Comparison of ENCODE assay signal across 1 cellular context in genomic region chr22:22195265-22196017, GRCh38.
TF ChIP-seq lines count a peak whose summit lies in the region.

No MANE protein-coding gene starts in this region.

TF ChIP-seq in K562, 482 proteins besides CTCF, POLR2A, EP300 and RAD21 (continued from another document and continues in another):
- TF ChIP-seq ZNF609 (CRISPR knock-in tag; IDR thresholded peaks at IDR 0.05; ENCODE audit: borderline replicate concordance) (no peak), CCAR2 (IDR thresholded peaks at IDR 0.05; ENCODE audit: low read depth, low read length) (0 out of 2 replicates have a peak, but pooled peaks have one; percentile 25), MBD1 (CRISPR knock-in tag; IDR thresholded peaks at IDR 0.05) (no peak), ZKSCAN8 (CRISPR knock-in tag; IDR thresholded peaks at IDR 0.05) (no peak), HDAC2 (IDR thresholded peaks at IDR 0.05) (peak; percentile 94), MYNN (IDR thresholded peaks at IDR 0.05) (0 out of 2 replicates have a peak, but pooled peaks have one; percentile 75), MYNN (CRISPR knock-in tag; IDR thresholded peaks at IDR 0.05) (no peak; the same call in 1 of the 2 replicates), JUNB (CRISPR knock-in tag; conservative IDR thresholded peaks at IDR 0.05) (no peak), NKRF (IDR thresholded peaks at IDR 0.05; ENCODE audit: borderline replicate concordance) (no peak), KLF1 (tag; IDR thresholded peaks at IDR 0.05) (no peak), SLC30A9 (CRISPR knock-in tag; IDR thresholded peaks at IDR 0.05) (no peak), SMARCB1 (IDR thresholded peaks at IDR 0.05; ENCODE audit: insufficient read length, low read depth) (no peak), RBFOX2 (IDR thresholded peaks at IDR 0.05; ENCODE audit: low read depth, low read length) (no peak), PHF20 (IDR thresholded peaks at IDR 0.05; ENCODE audit: partially characterized antibody) (no peak), ZBTB33 (CRISPR knock-in tag; IDR thresholded peaks at IDR 0.05) (no peak), ZNF395 (CRISPR knock-in tag; IDR thresholded peaks at IDR 0.05) (0 out of 2 replicates have a peak, but pooled peaks have one; percentile 54), MGA (IDR thresholded peaks at IDR 0.05) (no peak), MLX (CRISPR knock-in tag; conservative IDR thresholded peaks at IDR 0.05) (peak in 1 of 2 experiments; percentile 87; a peak in 2 of 4 replicates), SREBF1 (IDR thresholded peaks at IDR 0.05; ENCODE audit: borderline replicate concordance, low read depth, low read length) (peak; percentile 85; the same call in 1 of the 2 replicates), MYBL2 (IDR thresholded peaks at IDR 0.05; ENCODE audit: low read depth) (no peak), MYBL2 (CRISPR knock-in tag; IDR thresholded peaks at IDR 0.05; ENCODE audit: borderline replicate concordance) (no peak), DDX20 (tag; IDR thresholded peaks at IDR 0.05; ENCODE audit: low read depth) (no peak), E4F1 (CRISPR knock-in tag; IDR thresholded peaks at IDR 0.05; ENCODE audit: borderline replicate concordance) (no peak)
